In genomic region chr1:214027498-214027897, GRCh38 we compare ENCODE assay signal across 18 cellular contexts. TPM values are rescaled to one million over a fixed set of nuclear protein-coding genes. Genes with fewer than 3 reads are reported as not detected.
DNase-seq lines count a peak whose midpoint lies in the region; ATAC-seq, FAIRE-seq and TF ChIP-seq lines count a peak whose summit lies in the region.
"Had no signal": no experiment of that assay in that cellular context is flagged by ENCODE, and none has a peak within 500 bp of the region (broad histone marks: within the 10 kb centered on the region; RNA-seq: fewer than 3 reads in every experiment).

No MANE protein-coding gene starts in this region.

- no peak overlapping the region for H3K4me3 ChIP-seq in heart left ventricle
- no peak overlapping the region for H3K4me3 ChIP-seq in adrenal gland
- H3K4me3 ChIP-seq in liver (ENCODE audit: low read depth in 1 of 3, low read length in 3 of 3), result no peak overlapping the region
- H3K4me3 ChIP-seq in tibial nerve, result no peak overlapping the region
- H3K4me3 ChIP-seq: BLaER1, HAP-1, K562 had no signal

- H3K4me1 ChIP-seq in heart left ventricle (peaks cover 0 to 57% (median 7%) of the 10 kb centered on the region in 12 donors), adrenal gland (replicated peaks in 1 of 2) (peaks cover 21 to 45% of the 10 kb centered on the region in 2 donors), liver (ENCODE audit: control insufficient read depth in 4 of 4, insufficient read depth in 4 of 4, low read length in 3 of 4) (peaks cover 7 to 78% (median 63%) of the 10 kb centered on the region in 4 donors), tibial nerve (no peaks in the 10 kb centered on the region)
- H3K4me1 ChIP-seq: BLaER1 had no signal

- H3K9me3 ChIP-seq in heart left ventricle (no peaks in the 10 kb centered on the region), adrenal gland (replicated peaks in 1 of 3) (no peaks in the 10 kb centered on the region), liver (ENCODE audit: control insufficient read depth in 4 of 4, low read length in 3 of 4) (no peaks in the 10 kb centered on the region), tibial nerve (no peaks in the 10 kb centered on the region)
- H3K9me3 ChIP-seq: BLaER1, HAP-1 had no signal

- H3K27me3 ChIP-seq in heart left ventricle (no peaks in the 10 kb centered on the region), adrenal gland (no peaks in the 10 kb centered on the region), liver (ENCODE audit: control insufficient read depth in 4 of 4, insufficient read depth in 4 of 4, low read length in 3 of 4) (no peaks in the 10 kb centered on the region), tibial nerve (peaks cover 0 to 6% of the 10 kb centered on the region in 2 donors)
- H3K27me3 ChIP-seq: BLaER1 had no signal

- 32 to 43% (median 41%) methylated on average over 5 of the region's 5 CpGs for WGBS in heart left ventricle, 4 donors
- 28 to 40% (median 39%) methylated on average over 5 of the region's 5 CpGs for WGBS in adrenal gland, 4 donors
- 27% methylated on average over 5 of the region's 5 CpGs for WGBS in liver
- WGBS in tibial nerve, 2 donors, result 52 to 55% methylated on average over 5 of the region's 5 CpGs

- FAIRE-seq in urothelium cell line (lab: Jason Lieb, UNC), result no peak
- FAIRE-seq: K562 had no signal

- no peak overlapping the region for H3K9ac ChIP-seq in liver (ENCODE audit: low read depth in 1 of 2, low read length in 2 of 2)
- H3K9ac ChIP-seq: BLaER1 had no signal

- intact Hi-C loops in heart left ventricle (cut with DNase I) (loop anchor here in 3 of 10 donors (5.0 kb wide), 2 partner anchors 35 to 40 kb away; partner anchors contain the start of gene PROX1 (in 1 of the 3)), cardiac septum (cut with DNase I) (no loop called here), adrenal gland (cut with DNase I) (no loop called here)

- H3K36me3 ChIP-seq in heart left ventricle (peaks cover 0 to 3% (median 0%) of the 10 kb centered on the region in 9 donors), adrenal gland (replicated peaks in 1 of 2) (no peaks in the 10 kb centered on the region), liver (ENCODE audit: control insufficient read depth in 4 of 4, insufficient read depth in 3 of 4, low read depth in 1 of 4, low read length in 3 of 4) (peaks cover 3 to 36% (median 16%) of the 10 kb centered on the region in 4 donors), tibial nerve (no peaks in the 10 kb centered on the region)
- H3K36me3 ChIP-seq: BLaER1, HAP-1 had no signal

- ATAC-seq in heart left ventricle (no peak), GM18868 (IDR thresholded peaks at IDR 0.05; ENCODE audit: unreplicated experiment) (no peak)
- ATAC-seq: K562 had no signal

- TF ChIP-seq RAD21 in liver (IDR thresholded peaks at IDR 0.05), result peak; percentile 28 to 39

- TF ChIP-seq CTCF in heart left ventricle (IDR thresholded peaks at IDR 0.05) (no peak), adrenal gland (IDR thresholded peaks at IDR 0.05) (no peak), liver (IDR thresholded peaks at IDR 0.05; ENCODE audit: low read depth, low read length, missing input control) (no peak), tibial nerve (IDR thresholded peaks at IDR 0.05) (no peak)

- peak overlapping the region in 11 of 12 donors; percentile 30 to 97 (median 92) for H3K27ac ChIP-seq in heart left ventricle
- H3K27ac ChIP-seq in adrenal gland, result peak overlapping the region; percentile 44 to 78 (median 59)
- H3K27ac ChIP-seq in liver (ENCODE audit: low read depth in 1 of 2, low read length in 2 of 2), result peak overlapping the region; percentile 50 to 58
- no peak overlapping the region for H3K27ac ChIP-seq in tibial nerve
- H3K27ac ChIP-seq: BLaER1, RWPE1 had no signal

- TF ChIP-seq EP300 in tibial nerve (IDR thresholded peaks at IDR 0.05), result no peak

- no peak for DNase-seq in heart left ventricle
- DNase-seq in cardiac septum (ENCODE audit: low spot score), result no peak
- peak in 5 of 7 donors; percentile 36 to 71 (median 56) for DNase-seq in adrenal gland
- DNase-seq in superior temporal gyrus (ENCODE audit: extremely low spot score), result peak; percentile 42
- DNase-seq in tibial nerve (ENCODE audit: low spot score in 2 of 2), result no peak
- DNase-seq in urothelium cell line (ENCODE audit: low spot score), result no peak
- DNase-seq: 8988T; CD8-positive, alpha-beta memory T cell; DMS 273 treated with DMSO at 0.1 percent for 48 hours; NCI-H1436 treated with DMSO at 0.1 percent for 48 hours; NCI-H2081; NCI-H510A treated with DMSO at 0.1 percent for 48 hours had no signal

- TF ChIP-seq POLR2A in heart left ventricle (IDR thresholded peaks at IDR 0.05), result no peak
- no peak for TF ChIP-seq POLR2A in adrenal gland (IDR thresholded peaks at IDR 0.05)
- TF ChIP-seq POLR2A in tibial nerve (IDR thresholded peaks at IDR 0.05), result no peak

TF ChIP-seq in liver, 16 proteins besides CTCF, POLR2A, EP300 and RAD21:
- TF ChIP-seq JUND (IDR thresholded peaks at IDR 0.05), result peak; percentile 60 to 80
- no peak for TF ChIP-seq HNF4G (IDR thresholded peaks at IDR 0.05)
- peak; percentile 53 for TF ChIP-seq MAX (IDR thresholded peaks at IDR 0.05)
- TF ChIP-seq RXRA (IDR thresholded peaks at IDR 0.05), result peak; percentile 61 to 77
- TF ChIP-seq ATF3 (IDR thresholded peaks at IDR 0.05), result peak; percentile 70
- TF ChIP-seq HNF4A (conservative IDR thresholded peaks at IDR 0.05), result peak; percentile 72 to 74
- peak in 1 of 2 donors; percentile 19 for TF ChIP-seq EGR1 (IDR thresholded peaks at IDR 0.05; ENCODE audit: low read depth in 2 of 2)
- TF ChIP-seq TAF1 (conservative IDR thresholded peaks at IDR 0.05), result no peak
- no peak for TF ChIP-seq FOXA1 (IDR thresholded peaks at IDR 0.05)
- no peak for TF ChIP-seq SP1 (IDR thresholded peaks at IDR 0.05)
- no peak for TF ChIP-seq GABPA (IDR thresholded peaks at IDR 0.05 in 1 of 2, conservative IDR thresholded peaks at IDR 0.05 in 1 of 2)
- TF ChIP-seq ZBTB33 (IDR thresholded peaks at IDR 0.05), result peak; percentile 54
- no peak for TF ChIP-seq NR2F2 (IDR thresholded peaks at IDR 0.05)
- TF ChIP-seq FOXA2 (IDR thresholded peaks at IDR 0.05), result no peak
- TF ChIP-seq YY1 (IDR thresholded peaks at IDR 0.05), result peak; percentile 59
- TF ChIP-seq REST (IDR thresholded peaks at IDR 0.05), result peak; percentile 16

RNA-seq across cellular contexts. Expression of gene PROX1, which starts 39.7 kb away (rescaled TPM):
- total RNA-seq in heart left ventricle (100 to 1,000 TPM in 4 of 9 donors, 10 to 100 TPM in 5; 44.6 to 145 (median 96.4) TPM), cardiac septum (110 TPM), adrenal gland (10 to 100 TPM; 16.1 to 91.7 (median 34.5) TPM), liver (100 to 1,000 TPM in 1 of 2 donors, 10 to 100 TPM in 1; 23.2 to 101 TPM), tibial nerve (1 to 10 TPM in 2 of 4 donors, under 1 TPM in 2; 0.84 to 1.2 (median 1.0) TPM)
- polyA plus RNA-seq in heart left ventricle (1 to 10 TPM; 6.9 to 9.8 TPM), adrenal gland (10 to 100 TPM in 1 of 3 donors, 1 to 10 TPM in 2; 2.6 to 13.5 (median 6.8) TPM), liver (10 to 100 TPM; 18.3 to 39.4 TPM)
- total RNA-seq: CD8-positive, alpha-beta memory T cell had no signal
- polyA plus RNA-seq: CD8-positive, alpha-beta memory T cell had no signal

Comparison
In these comparisons a context has a peak if more than half of its experiments do, and no peak if none do; other contexts are left out.
1. DNase-seq: peak in adrenal gland (5 of 7) and superior temporal gyrus (single experiment); none in heart left ventricle (0 of 5), cardiac septum (single experiment), tibial nerve (0 of 2) and urothelium cell line (single experiment).
2. H3K27ac ChIP-seq: peak in heart left ventricle (11 of 12), adrenal gland (5 of 5) and liver (2 of 2); none in tibial nerve (0 of 4).
3. RNA of gene PROX1, which starts 39.7 kb away (total RNA-seq): 110 TPM in cardiac septum (single experiment), 23.2 to 101 TPM in liver, 44.6 to 145 TPM in heart left ventricle and 16.1 to 91.7 TPM in adrenal gland; 0.84 to 1.2 TPM in tibial nerve; every median in the first group is over 4 times any median in the second.